ENCODE assay signal across 12 cellular contexts in the genomic region with DNA sequence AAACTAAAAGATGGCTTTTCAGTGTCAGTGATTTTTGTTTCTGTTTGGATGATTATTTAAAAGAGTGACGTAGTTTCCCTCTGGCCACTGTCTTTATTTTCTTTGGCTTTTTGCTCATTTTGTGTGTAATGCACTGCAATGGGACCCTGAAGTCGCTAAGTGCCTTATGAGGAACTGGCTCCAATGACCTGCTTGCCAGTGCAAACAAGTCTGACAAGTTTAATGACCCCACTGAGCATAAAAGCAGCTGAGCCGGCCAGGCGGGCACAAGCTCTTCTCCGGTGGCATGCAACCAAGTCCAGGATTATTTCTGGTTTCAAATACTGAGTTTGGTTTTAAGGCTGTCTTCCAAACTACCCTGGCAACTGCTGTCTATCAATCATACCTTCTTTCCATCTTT. TPM values are rescaled to one million over a fixed set of nuclear protein-coding genes. Genes with fewer than 3 reads are reported as not detected.
DNase-seq lines count a peak whose midpoint lies in the region; ATAC-seq and TF ChIP-seq lines count a peak whose summit lies in the region.
"Had no signal": no experiment of that assay in that cellular context is flagged by ENCODE, and none has a peak within 500 bp of the region (broad histone marks: within the 10 kb centered on the region; RNA-seq: fewer than 3 reads in every experiment).

No MANE protein-coding gene starts in this region.

- no peak overlapping the region for H3K27ac Mint-ChIP-seq in endodermal cell
- H3K27ac Mint-ChIP-seq: activated naive CD8-positive, alpha-beta T cell treated with anti-CD3 and anti-CD28 coated beads, Interleukin-2, amount 50 U/mL, for 24 hours; CD4-positive, alpha-beta T cell had no signal

- no peak for TF ChIP-seq CTCF in esophagus muscularis mucosa (IDR thresholded peaks at IDR 0.05)
- no peak for TF ChIP-seq CTCF in endodermal cell (conservative IDR thresholded peaks at IDR 0.05)

- no peaks in the 10 kb centered on the region for H3K27me3 ChIP-seq in esophagus muscularis mucosa
- H3K27me3 ChIP-seq in endodermal cell (ENCODE audit: control insufficient read depth, insufficient read depth, low read length, poor library complexity, severe bottlenecking) = no peaks in the 10 kb centered on the region

- no peak overlapping the region for H3K9ac ChIP-seq in endodermal cell (ENCODE audit: extremely low read depth, low read length, poor library complexity, severe bottlenecking)

- peaks cover 2% of the 10 kb centered on the region for H3K4me1 Mint-ChIP-seq in endodermal cell
- H3K4me1 Mint-ChIP-seq: activated naive CD8-positive, alpha-beta T cell treated with anti-CD3 and anti-CD28 coated beads, Interleukin-2, amount 50 U/mL, for 24 hours had no signal

- DNase-seq in DMS153 (lab: John Stamatoyannopoulos, UW) (peak; percentile 31), NCI-H2196 treated with DMSO at 0.1 percent for 48 hours (lab: John Stamatoyannopoulos, UW; ENCODE audit: unreplicated experiment) (peak; percentile 38), esophagus muscularis mucosa (ENCODE audit: extremely low spot score) (peak; percentile 91), myocyte (ENCODE audit: low read depth) (peak; percentile 74), endodermal cell (no peak), NCI-H146 treated with DMSO at 0.1 percent for 48 hours (lab: John Stamatoyannopoulos, UW; ENCODE audit: unreplicated experiment) (no peak), NCI-H2227 (lab: John Stamatoyannopoulos, UW; ENCODE audit: unreplicated experiment) (no peak)
- DNase-seq: activated CD4-positive, alpha-beta T cell treated with anti-CD3 and anti-CD28 coated beads, Interleukin-2, amount 50 U/mL, for 1 hour; activated naive CD8-positive, alpha-beta T cell treated with anti-CD3 and anti-CD28 coated beads, Interleukin-2, amount 50 U/mL, for 24 hours; CD4-positive, alpha-beta T cell; stimulated activated CD4-positive, alpha-beta T cell treated with anti-CD3 and anti-CD28 coated beads, Interleukin-2, amount 100 ng/mL, for 24 hours had no signal

- intact Hi-C loops in esophagus muscularis mucosa (cut with DNase I) = no loop called here

- H3K4me3 Mint-ChIP-seq in endodermal cell = no peak overlapping the region
- H3K4me3 Mint-ChIP-seq: activated naive CD8-positive, alpha-beta T cell treated with anti-CD3 and anti-CD28 coated beads, Interleukin-2, amount 50 U/mL, for 24 hours; CD4-positive, alpha-beta T cell had no signal

- H3K4me1 ChIP-seq in esophagus muscularis mucosa (peaks cover 0 to 12% (median 10%) of the 10 kb centered on the region in 4 donors), endodermal cell (ENCODE audit: control insufficient read depth, insufficient read depth, low read length) (no peaks in the 10 kb centered on the region)

- 32% methylated on average over 5 of the region's 5 CpGs for WGBS in esophagus muscularis mucosa
- 80 to 89% methylated on average over 3 to 5 of the region's 5 CpGs for WGBS in endodermal cell (ENCODE audit: insufficient coverage in 1 of 2, insufficient read length in 1 of 2), 2 experiments

- H3K9me3 ChIP-seq in esophagus muscularis mucosa = no peaks in the 10 kb centered on the region
- H3K9me3 ChIP-seq in endodermal cell (ENCODE audit: control insufficient read depth, low read length) = no peaks in the 10 kb centered on the region

- H3K27me3 Mint-ChIP-seq in endodermal cell (ENCODE audit: insufficient read depth) = no peaks in the 10 kb centered on the region

- no peak for ATAC-seq in HG02852 (IDR thresholded peaks at IDR 0.05; ENCODE audit: unreplicated experiment)
- ATAC-seq: activated naive CD8-positive, alpha-beta T cell treated with anti-CD3 and anti-CD28 coated beads, Interleukin-2, amount 50 U/mL, for 24 hours had no signal

- H3K36me3 ChIP-seq in esophagus muscularis mucosa = no peaks in the 10 kb centered on the region
- H3K36me3 ChIP-seq in endodermal cell (ENCODE audit: control insufficient read depth, insufficient read depth, low read length) = no peaks in the 10 kb centered on the region

- TF ChIP-seq EP300 in esophagus muscularis mucosa (IDR thresholded peaks at IDR 0.05) = no peak

- H3K4me3 ChIP-seq in esophagus muscularis mucosa (no peak overlapping the region), endodermal cell (ENCODE audit: low read length) (no peak overlapping the region)

- no peaks in the 10 kb centered on the region for H3K9me3 Mint-ChIP-seq in endodermal cell
- H3K9me3 Mint-ChIP-seq: activated naive CD8-positive, alpha-beta T cell treated with anti-CD3 and anti-CD28 coated beads, Interleukin-2, amount 50 U/mL, for 24 hours; CD4-positive, alpha-beta T cell had no signal

- H3K27ac ChIP-seq in esophagus muscularis mucosa (replicated peaks in 1 of 4) (no peak overlapping the region), endodermal cell (ENCODE audit: low read depth, low read length) (no peak overlapping the region)

- TF ChIP-seq POLR2A in esophagus muscularis mucosa (IDR thresholded peaks at IDR 0.05; ENCODE audit: low read depth) = no peak

- H3K36me3 Mint-ChIP-seq in endodermal cell (ENCODE audit: low read depth) = no peaks in the 10 kb centered on the region

RNA-seq across cellular contexts. Expression of a gene that starts 15.6 kb away (rescaled TPM):
- total RNA-seq in esophagus muscularis mucosa (1 to 10 TPM; 4.7 to 9.4 (median 7.4) TPM), myocyte (0.21 TPM in 1 of 2 replicates, not detected in the other), endodermal cell (1 to 10 TPM in 1 of 2 donors, under 1 TPM in 1; 0.62 to 8.0 TPM)
- 0.06 TPM for polyA plus RNA-seq in myocyte (2012)
- polyA plus RNA-seq in endodermal cell (2013, experiment 1 of 2) = 0.78 TPM
- 1.2 TPM for polyA plus RNA-seq in endodermal cell (2013, experiment 2 of 2)
- total RNA-seq: CD4-positive, alpha-beta T cell had no signal

Comparison
In these comparisons a context has a peak if more than half of its experiments do, and no peak if none do; other contexts are left out.
1. DNase-seq: peak in DMS153 (single experiment), NCI-H2196 treated with DMSO at 0.1 percent for 48 hours (single experiment), esophagus muscularis mucosa (single experiment) and myocyte (single experiment); none in endodermal cell (single experiment), NCI-H146 treated with DMSO at 0.1 percent for 48 hours (single experiment) and NCI-H2227 (single experiment).